In genomic region chr7:411677-412312, GRCh38 we compare ENCODE assay signal across 23 cellular contexts.
A peak's percentile ranks its signal among the peaks of the same experiment; 100 is the strongest.
DNase-seq lines count a peak whose midpoint lies in the region; ATAC-seq and TF ChIP-seq lines count a peak whose summit lies in the region.
"Had no signal": no experiment of that assay in that cellular context is flagged by ENCODE, and none has a peak within 500 bp of the region (broad histone marks: within the 10 kb centered on the region; RNA-seq: fewer than 3 reads in every experiment).

No MANE protein-coding gene starts in this region.

- TF ChIP-seq CTCF in right atrium auricular region (IDR thresholded peaks at IDR 0.05) (no peak), GM12864 (IDR thresholded peaks at IDR 0.05; ENCODE audit: low read depth, low read length, missing control alignments) (no peak), osteoblast (IDR thresholded peaks at IDR 0.05; ENCODE audit: extremely low read depth, low read depth, low read length) (no peak), Calu3 (IDR thresholded peaks at IDR 0.05; ENCODE audit: unreplicated experiment) (no peak)

- peak; percentile 24 for DNase-seq in Right ventricle myocardium superior
- DNase-seq in right atrium auricular region (ENCODE audit: low spot score): no peak
- DNase-seq in GM12864 (ENCODE audit: low read depth): peak; percentile 10
- DNase-seq in activated naive CD8-positive, alpha-beta T cell treated with anti-CD3 and anti-CD28 coated beads, Interleukin-2, amount 50 U/mL, for 24 hours: no peak
- peak; percentile 76 for DNase-seq in osteoblast (ENCODE audit: insufficient read length, low spot score, missing footprints)
- DNase-seq in Calu3: no peak
- no peak for DNase-seq in activated CD4-positive, alpha-beta T cell treated with anti-CD3 and anti-CD28 coated beads, Interleukin-2, amount 50 U/mL, for 4 hours
- no peak for DNase-seq in NK-92 (lab: John Stamatoyannopoulos, UW; ENCODE audit: unreplicated experiment)
- DNase-seq: activated CD4-positive, alpha-beta T cell treated with anti-CD3 and anti-CD28 coated beads, Interleukin-2, amount 10 ng/mL, durations not matched to agents 7 days and 5 days; activated naive CD4-positive, alpha-beta T cell treated with Interleukin-2 at 50 U/mL for 16 hours; cortex of kidney; gastrocnemius medialis; KG1; MG63; midbrain; NCI-H2081; NCI-H345 had no signal

- H3K27me3 Mint-ChIP-seq in activated naive CD8-positive, alpha-beta T cell treated with anti-CD3 and anti-CD28 coated beads, Interleukin-2, amount 50 U/mL, for 24 hours: no peaks in the 10 kb centered on the region
- H3K27me3 Mint-ChIP-seq in Calu3 (ENCODE audit: unreplicated experiment): peaks cover 63% of the 10 kb centered on the region
- H3K27me3 Mint-ChIP-seq: activated CD4-positive, alpha-beta T cell treated with anti-CD3 and anti-CD28 coated beads, Interleukin-2, amount 10 ng/mL, durations not matched to agents 7 days and 5 days had no signal

- no peaks in the 10 kb centered on the region for H3K4me1 ChIP-seq in right atrium auricular region
- no peaks in the 10 kb centered on the region for H3K4me1 ChIP-seq in osteoblast (ENCODE audit: insufficient read depth, low read length)
- H3K4me1 ChIP-seq: Caco-2, gastrocnemius medialis had no signal

- H3K36me3 Mint-ChIP-seq in activated naive CD8-positive, alpha-beta T cell treated with anti-CD3 and anti-CD28 coated beads, Interleukin-2, amount 50 U/mL, for 24 hours (ENCODE audit: low read depth): no peaks in the 10 kb centered on the region
- H3K36me3 Mint-ChIP-seq in Calu3 (ENCODE audit: insufficient read depth, unreplicated experiment): no peaks in the 10 kb centered on the region
- H3K36me3 Mint-ChIP-seq: naive thymus-derived CD8-positive, alpha-beta T cell had no signal

- intact Hi-C loops in Right ventricle myocardium superior (cut with DNase I) (no loop called here), Calu3 (cut with micrococcal nuclease; ENCODE audit: unreplicated experiment) (no loop called here)

- H3K4me3 Mint-ChIP-seq in activated naive CD8-positive, alpha-beta T cell treated with anti-CD3 and anti-CD28 coated beads, Interleukin-2, amount 50 U/mL, for 24 hours: no peak overlapping the region
- no peak overlapping the region for H3K4me3 Mint-ChIP-seq in Calu3 (ENCODE audit: low read depth, unreplicated experiment)
- H3K4me3 Mint-ChIP-seq: activated CD4-positive, alpha-beta T cell treated with anti-CD3 and anti-CD28 coated beads, Interleukin-2, amount 10 ng/mL, durations not matched to agents 7 days and 5 days; naive thymus-derived CD8-positive, alpha-beta T cell; T-helper 2 cell treated with Interferon-gamma antibody and Interleukin-4, amounts not matched to agents 5 μg/mL and 100 μg/mL, for 36 hours had no signal

- H3K27ac ChIP-seq in right atrium auricular region (no peak overlapping the region), osteoblast (ENCODE audit: low read depth, low read length) (no peak overlapping the region)
- H3K27ac ChIP-seq: gastrocnemius medialis, hepatocyte, RWPE1 had no signal

- BruUV-seq in Calu3 (replicated peaks; lab: Mats Ljungman, UMichigan): no TSS peak

- H3K9me3 Mint-ChIP-seq in activated naive CD8-positive, alpha-beta T cell treated with anti-CD3 and anti-CD28 coated beads, Interleukin-2, amount 50 U/mL, for 24 hours: no peaks in the 10 kb centered on the region
- H3K9me3 Mint-ChIP-seq in Calu3 (ENCODE audit: low read depth, unreplicated experiment): no peaks in the 10 kb centered on the region
- H3K9me3 Mint-ChIP-seq: activated CD4-positive, alpha-beta T cell treated with anti-CD3 and anti-CD28 coated beads, Interleukin-2, amount 10 ng/mL, durations not matched to agents 7 days and 5 days; T-helper 2 cell treated with Interferon-gamma antibody and Interleukin-4, amounts not matched to agents 5 μg/mL and 100 μg/mL, for 36 hours had no signal

- H3K4me3 ChIP-seq in right atrium auricular region (no peak overlapping the region), GM12864 (ENCODE audit: low read depth, low read length) (no peak overlapping the region), osteoblast (ENCODE audit: insufficient read depth, low read length) (no peak overlapping the region)
- H3K4me3 ChIP-seq: gastrocnemius medialis, hepatocyte, MG63 had no signal

- peak overlapping the region; percentile 48 for H3K27ac Mint-ChIP-seq in activated naive CD8-positive, alpha-beta T cell treated with anti-CD3 and anti-CD28 coated beads, Interleukin-2, amount 50 U/mL, for 24 hours
- H3K27ac Mint-ChIP-seq in Calu3 (ENCODE audit: unreplicated experiment): no peak overlapping the region
- H3K27ac Mint-ChIP-seq: activated CD4-positive, alpha-beta T cell treated with anti-CD3 and anti-CD28 coated beads, Interleukin-2, amount 10 ng/mL, durations not matched to agents 7 days and 5 days; naive thymus-derived CD8-positive, alpha-beta T cell; T-helper 2 cell treated with Interferon-gamma antibody and Interleukin-4, amounts not matched to agents 5 μg/mL and 100 μg/mL, for 36 hours had no signal

- no peaks in the 10 kb centered on the region for H3K4me1 Mint-ChIP-seq in activated naive CD8-positive, alpha-beta T cell treated with anti-CD3 and anti-CD28 coated beads, Interleukin-2, amount 50 U/mL, for 24 hours
- H3K4me1 Mint-ChIP-seq in Calu3 (ENCODE audit: low read depth, unreplicated experiment): no peaks in the 10 kb centered on the region
- H3K4me1 Mint-ChIP-seq: activated CD4-positive, alpha-beta T cell treated with anti-CD3 and anti-CD28 coated beads, Interleukin-2, amount 10 ng/mL, durations not matched to agents 7 days and 5 days; naive thymus-derived CD8-positive, alpha-beta T cell had no signal

- H3K36me3 ChIP-seq in right atrium auricular region (no peaks in the 10 kb centered on the region), osteoblast (ENCODE audit: insufficient read depth, low read length) (no peaks in the 10 kb centered on the region)
- H3K36me3 ChIP-seq: gastrocnemius medialis, MG63 had no signal

- no peaks in the 10 kb centered on the region for H3K27me3 ChIP-seq in right atrium auricular region
- H3K27me3 ChIP-seq in osteoblast (ENCODE audit: insufficient read depth, low read length): peaks cover 16% of the 10 kb centered on the region
- H3K27me3 ChIP-seq: hepatocyte had no signal

- no peaks in the 10 kb centered on the region for H4K20me1 ChIP-seq in osteoblast (ENCODE audit: insufficient read depth, low read length)

- CTCF ChIA-PET in Calu3 (lab: Charles Lee): no interaction called here

- ATAC-seq in Right ventricle myocardium superior (ENCODE audit: poor library complexity): no peak
- ATAC-seq in activated naive CD8-positive, alpha-beta T cell treated with anti-CD3 and anti-CD28 coated beads, Interleukin-2, amount 50 U/mL, for 24 hours: no peak
- ATAC-seq: gastrocnemius medialis; left lobe of liver; naive thymus-derived CD8-positive, alpha-beta T cell had no signal

- no peak overlapping the region for H3K4me2 ChIP-seq in osteoblast (ENCODE audit: insufficient read depth, low read length)
- H3K4me2 ChIP-seq: hepatocyte had no signal

- no peaks in the 10 kb centered on the region for H3K79me2 ChIP-seq in osteoblast (ENCODE audit: insufficient read depth, low read length)
- H3K79me2 ChIP-seq: hepatocyte had no signal

- H2AFZ ChIP-seq in osteoblast (ENCODE audit: low read length): no peak overlapping the region
- H2AFZ ChIP-seq: hepatocyte had no signal

- H3K9me3 ChIP-seq in right atrium auricular region (no peaks in the 10 kb centered on the region), osteoblast (ENCODE audit: low read depth, low read length) (no peaks in the 10 kb centered on the region)
- H3K9me3 ChIP-seq: Caco-2, gastrocnemius medialis, MG63 had no signal

Comparison
In these comparisons a context has a peak if more than half of its experiments do, and no peak if none do; other contexts are left out.
1. DNase-seq: peak in Right ventricle myocardium superior (single experiment), GM12864 (single experiment) and osteoblast (single experiment); none in right atrium auricular region (single experiment), activated naive CD8-positive, alpha-beta T cell treated with anti-CD3 and anti-CD28 coated beads, Interleukin-2, amount 50 U/mL, for 24 hours (single experiment), Calu3 (single experiment), activated CD4-positive, alpha-beta T cell treated with anti-CD3 and anti-CD28 coated beads, Interleukin-2, amount 50 U/mL, for 4 hours (0 of 2) and NK-92 (single experiment).